Comparison of ENCODE assay signal across 11 cellular contexts in the genomic region with DNA sequence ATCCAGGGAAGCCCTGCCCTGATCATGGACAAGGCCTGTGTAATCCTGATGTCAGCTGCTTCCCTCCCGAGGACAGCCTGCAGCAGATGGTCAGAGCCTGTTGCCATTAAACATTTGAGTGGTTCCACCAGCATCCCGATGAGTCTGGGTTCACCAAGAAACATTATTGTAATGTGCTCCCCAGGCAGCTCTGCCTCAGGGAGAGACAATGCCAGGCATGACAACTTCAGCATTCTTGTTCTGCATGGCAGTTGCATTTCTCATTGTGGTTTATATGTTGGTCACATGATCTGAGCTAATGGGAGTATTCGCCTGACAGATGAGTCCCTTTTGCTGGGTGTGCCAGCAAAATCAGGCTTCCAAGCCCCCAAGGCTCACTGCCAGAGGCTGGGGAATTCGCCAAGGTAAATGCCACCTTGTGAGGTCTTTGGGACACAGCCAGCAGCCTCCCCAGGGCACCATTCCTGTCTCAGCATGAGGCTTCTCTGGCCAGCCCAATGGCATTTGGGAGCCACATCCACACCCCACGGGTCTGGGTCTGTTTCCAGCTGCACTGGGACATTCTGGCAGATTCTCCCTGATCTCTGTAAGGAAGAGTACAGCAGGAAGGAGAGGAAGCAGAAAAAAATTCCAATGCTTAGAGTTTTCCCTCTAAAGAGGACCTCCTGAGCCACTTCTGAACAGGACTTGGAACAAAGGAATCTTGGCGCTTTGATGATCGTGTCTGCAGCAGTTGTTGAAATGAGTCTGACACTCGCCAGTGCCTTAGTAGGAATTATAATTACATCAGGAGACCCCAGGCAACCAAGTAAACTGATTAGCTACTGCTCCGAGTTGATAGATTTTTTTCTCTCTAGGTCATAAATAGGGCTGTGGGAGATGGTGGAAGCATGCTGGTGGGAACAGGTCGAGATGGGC. TPM values are rescaled to one million over a fixed set of nuclear protein-coding genes. Genes with fewer than 3 reads are reported as not detected.
A peak's percentile ranks its signal among the peaks of the same experiment; 100 is the strongest.
DNase-seq lines count a peak whose midpoint lies in the region; ATAC-seq and TF ChIP-seq lines count a peak whose summit lies in the region.
"Had no signal": no experiment of that assay in that cellular context is flagged by ENCODE, and none has a peak within 500 bp of the region (broad histone marks: within the 10 kb centered on the region; RNA-seq: fewer than 3 reads in every experiment).

No MANE protein-coding gene starts in this region.

- no TSS peak for BruUV-seq in A673 (replicated peaks; lab: Mats Ljungman, UMichigan)

- ATAC-seq in HG02840 (IDR thresholded peaks at IDR 0.05; ENCODE audit: low FRiP score, unreplicated experiment) (no peak), HG02610 (IDR thresholded peaks at IDR 0.05; ENCODE audit: unreplicated experiment) (no peak)

- no peak for TF ChIP-seq CTCF in A673 (conservative IDR thresholded peaks at IDR 0.05; ENCODE audit: low read depth, low read length)
- no peak for TF ChIP-seq CTCF in fibroblast of the aortic adventitia (IDR thresholded peaks at IDR 0.05; ENCODE audit: insufficient read depth, low read length)
- TF ChIP-seq CTCF in ascending aorta (IDR thresholded peaks at IDR 0.05), result no peak

- H3K4me3 ChIP-seq in A673 (ENCODE audit: low read depth, low read length, poor library complexity, severe bottlenecking) (no peak overlapping the region), SJSA1 (no peak overlapping the region), fibroblast of the aortic adventitia (ENCODE audit: low read depth, low read length) (no peak overlapping the region), ascending aorta (no peak overlapping the region)
- H3K4me3 ChIP-seq: thoracic aorta had no signal

- CTCF ChIA-PET in A673 (lab: Charles Lee), result no interaction called here

- H3K36me3 ChIP-seq in A673 (ENCODE audit: insufficient read depth, low read length, poor library complexity, severe bottlenecking) (no peaks in the 10 kb centered on the region), SJSA1 (no peaks in the 10 kb centered on the region), ascending aorta (no peaks in the 10 kb centered on the region)
- H3K36me3 ChIP-seq: thoracic aorta had no signal

- H3K27ac ChIP-seq in A673 (ENCODE audit: low read depth, low read length, poor library complexity, severe bottlenecking) (no peak overlapping the region), SJSA1 (peak overlapping the region; percentile 74), ascending aorta (no peak overlapping the region)
- H3K27ac ChIP-seq: thoracic aorta had no signal

- intact Hi-C loops in A673 (cut with micrococcal nuclease; ENCODE audit: unreplicated experiment) (no loop called here), ascending aorta (cut with DNase I) (no loop called here)

- peaks cover 25% of the 10 kb centered on the region for H3K4me1 ChIP-seq in A673 (ENCODE audit: insufficient read depth, low read length, poor library complexity, severe bottlenecking)
- H3K4me1 ChIP-seq in SJSA1 (replicated peaks), result peaks cover 42% of the 10 kb centered on the region
- no peaks in the 10 kb centered on the region for H3K4me1 ChIP-seq in ascending aorta

- no peaks in the 10 kb centered on the region for H3K9me3 ChIP-seq in A673 (ENCODE audit: low read depth, low read length, poor library complexity, severe bottlenecking)
- no peaks in the 10 kb centered on the region for H3K9me3 ChIP-seq in SJSA1 (replicated peaks)
- no peaks in the 10 kb centered on the region for H3K9me3 ChIP-seq in ascending aorta
- H3K9me3 ChIP-seq: thoracic aorta had no signal

- H3K27me3 ChIP-seq in A673 (replicated peaks; ENCODE audit: insufficient read depth, low read depth, low read length, poor library complexity) (no peaks in the 10 kb centered on the region), SJSA1 (replicated peaks) (no peaks in the 10 kb centered on the region), ascending aorta (no peaks in the 10 kb centered on the region)

- DNase-seq in A673 (ENCODE audit: low spot score) (peak; percentile 48), HS-27A (ENCODE audit: low read depth) (peak; percentile 73), SJSA1 (ENCODE audit: low read depth in 1 of 2, low spot score in 2 of 2) (peak; percentile 84 to 92), fibroblast of the aortic adventitia (ENCODE audit: low read depth) (peak; percentile 39), NCI-H1436 (lab: John Stamatoyannopoulos, UW) (no peak), ascending aorta (ENCODE audit: low spot score in 2 of 2) (no peak)
- DNase-seq: CD4-positive, alpha-beta T cell; small intestine had no signal

- POLR2A ChIA-PET in A673 (lab: Charles Lee; ENCODE audit: low non-redundant PET), result no interaction called here

RNA-seq across cellular contexts. Expression of gene KCNIP1, which starts 18.6 kb away (rescaled TPM):
- total RNA-seq in A673 (2021), result 3.6 and 3.7 TPM in 2 replicates
- total RNA-seq in SJSA1 (2014; rRNA removed; shearing (Covaris generic)), result 2.2 and 3.1 TPM in 2 replicates
- total RNA-seq in fibroblast of the aortic adventitia (ENCODE audit: low replicate concordance), result not detected in 2 replicates
- not detected for total RNA-seq in ascending aorta
- total RNA-seq: CD4-positive, alpha-beta T cell; thoracic aorta had no signal

Comparison
In these comparisons a context has a peak if more than half of its experiments do, and no peak if none do; other contexts are left out.
1. DNase-seq: peak in A673 (single experiment), HS-27A (single experiment), SJSA1 (2 of 2) and fibroblast of the aortic adventitia (single experiment); none in NCI-H1436 (single experiment) and ascending aorta (0 of 2).